38 cellular contexts compared by ENCODE assay signal in genomic region chr2:73593676-73594075, GRCh38. TPM values are rescaled to one million over a fixed set of nuclear protein-coding genes. Genes with fewer than 3 reads are reported as not detected.
"Had no signal": no experiment of that assay in that cellular context is flagged by ENCODE, and none has a peak within 500 bp of the region (broad histone marks: within the 10 kb centered on the region; RNA-seq: fewer than 3 reads in every experiment).

No MANE protein-coding gene starts in this region.

- H3K27ac Mint-ChIP-seq: activated CD8-positive, alpha-beta memory T cell treated with anti-CD3 and anti-CD28 coated beads, Interleukin-2, amount 10 ng/mL, durations not matched to agents 7 days and 5 days; activated CD8-positive, alpha-beta T cell treated with anti-CD3 and anti-CD28 coated beads, Interleukin-2, amount 10 ng/mL, durations not matched to agents 7 days and 5 days; activated naive CD8-positive, alpha-beta T cell; activated T-cell treated with anti-CD3 and anti-CD28 coated beads, Interleukin-2, amount 50 U/mL, for 72 hours; natural killer cell treated with Interleukin-12 subunit alpha and Interleukin-12 subunit beta and Interleukin-15 and Interleukin-18, amount 100 ng/mL, for 72 hours; stimulated activated naive B cell treated with anti-CD40 and anti-IgM and Interleukin-4, amounts not matched to agents 10 μg/mL and 1 μg/mL and 100 μg/mL, for 72 hours; T-helper 1 cell treated with Interleukin-12 subunit alpha and Interleukin-12 subunit beta and Interleukin-4 antibody, amounts not matched to agents 30 μg/mL and 1 μg/mL, for 36 hours; WTC11 had no signal

- DNase-seq: activated CD4-positive, alpha-beta T cell treated with anti-CD3 and anti-CD28 coated beads for 1 hour; activated CD4-positive, alpha-beta T cell treated with anti-CD3 and anti-CD28 coated beads, Interleukin-2, amount 50 U/mL, for 1 hour; activated CD8-positive, alpha-beta memory T cell treated with anti-CD3 and anti-CD28 coated beads, Interleukin-2, amount 10 ng/mL, durations not matched to agents 7 days and 5 days; activated CD8-positive, alpha-beta T cell treated with anti-CD3 and anti-CD28 coated beads, Interleukin-2, amount 10 ng/mL, durations not matched to agents 7 days and 5 days; activated effector memory CD4-positive, alpha-beta T cell treated with Interleukin-2 at 50 U/mL for 16 hours; activated naive CD4-positive, alpha-beta T cell treated with Interleukin-2 at 50 U/mL for 16 hours; activated T-cell treated with anti-CD3 and anti-CD28 coated beads, Interleukin-2, amount 50 U/mL, for 72 hours; anterior cingulate cortex; central memory CD4-positive, alpha-beta T cell; dermis blood vessel endothelial cell; effector CD4-positive, alpha-beta T cell; esophagus squamous epithelium; left cardiac atrium; left ventricle myocardium superior; mucosa of descending colon; stimulated activated CD4-positive, alpha-beta T cell treated with anti-CD3 and anti-CD28 coated beads, Interleukin-1b, Interleukin-23, amount 100 ng/mL, for 48 hours; stimulated activated naive B cell treated with anti-CD40 and anti-IgM and Interleukin-4, amounts not matched to agents 10 μg/mL and 1 μg/mL and 100 μg/mL, for 72 hours; SW 1271; T-helper 9 cell; tibial artery; upper lobe of right lung had no signal

- H3K4me2 ChIP-seq: smooth muscle cell had no signal

- H3K36me3 Mint-ChIP-seq: activated CD8-positive, alpha-beta memory T cell treated with anti-CD3 and anti-CD28 coated beads, Interleukin-2, amount 10 ng/mL, durations not matched to agents 7 days and 5 days had no signal

- H3K4me1 ChIP-seq: breast epithelium, esophagus squamous epithelium, suprapubic skin, upper lobe of right lung had no signal

- ATAC-seq: activated CD8-positive, alpha-beta memory T cell treated with anti-CD3 and anti-CD28 coated beads, Interleukin-2, amount 10 ng/mL, durations not matched to agents 7 days and 5 days; activated CD8-positive, alpha-beta T cell treated with anti-CD3 and anti-CD28 coated beads, Interleukin-2, amount 10 ng/mL, durations not matched to agents 7 days and 5 days; activated T-cell treated with anti-CD3 and anti-CD28 coated beads, Interleukin-2, amount 50 U/mL, for 72 hours; left cardiac atrium; left ventricle myocardium superior; mucosa of descending colon; natural killer cell treated with Interleukin-12 subunit alpha and Interleukin-12 subunit beta and Interleukin-15 and Interleukin-18, amount 100 ng/mL, for 72 hours; sciatic nerve; stimulated activated naive B cell treated with anti-CD40 and anti-IgM and Interleukin-4, amounts not matched to agents 10 μg/mL and 1 μg/mL and 100 μg/mL, for 72 hours; upper lobe of right lung; WTC11 had no signal

- H3K27me3 ChIP-seq: breast epithelium, esophagus squamous epithelium, suprapubic skin, tibial artery, upper lobe of right lung had no signal

- H3K4me3 Mint-ChIP-seq: activated CD8-positive, alpha-beta memory T cell treated with anti-CD3 and anti-CD28 coated beads, Interleukin-2, amount 10 ng/mL, durations not matched to agents 7 days and 5 days; activated CD8-positive, alpha-beta T cell treated with anti-CD3 and anti-CD28 coated beads, Interleukin-2, amount 10 ng/mL, durations not matched to agents 7 days and 5 days; activated naive CD8-positive, alpha-beta T cell; activated T-cell treated with anti-CD3 and anti-CD28 coated beads, Interleukin-2, amount 50 U/mL, for 72 hours; natural killer cell treated with Interleukin-12 subunit alpha and Interleukin-12 subunit beta and Interleukin-15 and Interleukin-18, amount 100 ng/mL, for 72 hours; stimulated activated naive B cell treated with anti-CD40 and anti-IgM and Interleukin-4, amounts not matched to agents 10 μg/mL and 1 μg/mL and 100 μg/mL, for 72 hours; T-helper 1 cell treated with Interleukin-12 subunit alpha and Interleukin-12 subunit beta and Interleukin-4 antibody, amounts not matched to agents 30 μg/mL and 1 μg/mL, for 36 hours; WTC11 had no signal

- H3K4me1 Mint-ChIP-seq: activated CD8-positive, alpha-beta memory T cell treated with anti-CD3 and anti-CD28 coated beads, Interleukin-2, amount 10 ng/mL, durations not matched to agents 7 days and 5 days; stimulated activated naive B cell treated with anti-CD40 and anti-IgM and Interleukin-4, amounts not matched to agents 10 μg/mL and 1 μg/mL and 100 μg/mL, for 72 hours; WTC11 had no signal

- H3K27me3 Mint-ChIP-seq: activated CD8-positive, alpha-beta memory T cell treated with anti-CD3 and anti-CD28 coated beads, Interleukin-2, amount 10 ng/mL, durations not matched to agents 7 days and 5 days; activated naive CD8-positive, alpha-beta T cell; natural killer cell treated with Interleukin-12 subunit alpha and Interleukin-12 subunit beta and Interleukin-15 and Interleukin-18, amount 100 ng/mL, for 72 hours; stimulated activated naive B cell treated with anti-CD40 and anti-IgM and Interleukin-4, amounts not matched to agents 10 μg/mL and 1 μg/mL and 100 μg/mL, for 72 hours had no signal

- H3K27ac ChIP-seq: breast epithelium, esophagus squamous epithelium, suprapubic skin, tibial artery, upper lobe of right lung had no signal

- H3K4me3 ChIP-seq: breast epithelium, esophagus squamous epithelium, mucosa of descending colon, smooth muscle cell, suprapubic skin, tibial artery, upper lobe of right lung had no signal

- H3K9me3 Mint-ChIP-seq: natural killer cell treated with Interleukin-12 subunit alpha and Interleukin-12 subunit beta and Interleukin-15 and Interleukin-18, amount 100 ng/mL, for 72 hours; T-helper 1 cell treated with Interleukin-12 subunit alpha and Interleukin-12 subunit beta and Interleukin-4 antibody, amounts not matched to agents 30 μg/mL and 1 μg/mL, for 36 hours had no signal

- FAIRE-seq: colon, frontal cortex, islet of Langerhans had no signal

- H3K36me3 ChIP-seq: breast epithelium, suprapubic skin, upper lobe of right lung had no signal

- H3K9me3 ChIP-seq: breast epithelium, esophagus squamous epithelium, mucosa of descending colon, suprapubic skin, tibial artery, upper lobe of right lung had no signal

RNA-seq across cellular contexts. Expression of gene NAT8, which starts 48.5 kb away (rescaled TPM):
- total RNA-seq: activated CD8-positive, alpha-beta memory T cell treated with anti-CD3 and anti-CD28 coated beads, Interleukin-2, amount 10 ng/mL, durations not matched to agents 7 days and 5 days; activated CD8-positive, alpha-beta T cell treated with anti-CD3 and anti-CD28 coated beads, Interleukin-2, amount 10 ng/mL, durations not matched to agents 7 days and 5 days; activated T-cell treated with anti-CD3 and anti-CD28 coated beads, Interleukin-2, amount 50 U/mL, for 72 hours; breast epithelium; dermis blood vessel endothelial cell; esophagus squamous epithelium; frontal cortex; left cardiac atrium; left ventricle myocardium superior; lung microvascular endothelial cell; mesenteric fat pad; myocyte; natural killer cell treated with Interleukin-12 subunit alpha and Interleukin-12 subunit beta and Interleukin-15 and Interleukin-18, amount 100 ng/mL, for 72 hours; osteoblast; posterior vena cava; sciatic nerve; smooth muscle cell; suprapubic skin; upper lobe of right lung; WTC11 had no signal
- polyA plus RNA-seq: adipose tissue, smooth muscle cell had no signal
